In the genomic region with DNA sequence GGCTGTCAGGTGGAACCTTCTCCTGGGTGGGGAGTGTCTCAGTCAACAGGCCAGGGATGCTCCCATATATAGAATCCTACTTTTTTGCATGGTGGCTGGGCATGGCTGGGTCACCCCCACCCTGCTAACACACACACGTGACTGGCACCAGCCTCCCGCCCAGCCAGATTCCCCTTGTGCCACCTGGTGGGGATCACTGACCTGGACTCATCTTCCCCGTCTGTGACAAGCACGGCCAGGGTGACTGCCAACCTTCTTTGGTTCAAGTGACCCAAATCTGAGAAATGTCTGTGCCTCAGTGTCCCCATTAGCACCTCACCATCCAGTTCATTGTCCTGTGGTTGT, we compare ENCODE assay signal across 6 cellular contexts. TPM values are rescaled to one million over a fixed set of nuclear protein-coding genes. Genes with fewer than 3 reads are reported as not detected.
DNase-seq lines count a peak whose midpoint lies in the region; ATAC-seq and TF ChIP-seq lines count a peak whose summit lies in the region.

No MANE protein-coding gene starts in this region.

- TF ChIP-seq CTCF in foreskin keratinocyte (conservative IDR thresholded peaks at IDR 0.05), result no peak

- H3K4me1 ChIP-seq in SJCRH30 (peaks cover 6% of the 10 kb centered on the region; the same call in 1 of the 2 replicates), iPS-15b (ENCODE audit: control insufficient read depth, insufficient read depth, low read length) (no peaks in the 10 kb centered on the region), foreskin keratinocyte (no peaks in the 10 kb centered on the region)

- DNase-seq in G401 (ENCODE audit: low spot score) (peak; percentile 47), SJCRH30 (no peak), NCI-H1694 treated with DMSO at 0.1 percent for 48 hours (lab: John Stamatoyannopoulos, UW) (no peak), foreskin keratinocyte (no peak)

- H3K9me3 ChIP-seq in SJCRH30 (replicated peaks), result no peaks in the 10 kb centered on the region
- H3K9me3 ChIP-seq in iPS-15b (ENCODE audit: control insufficient read depth, insufficient read depth, low read length), result no peaks in the 10 kb centered on the region

- ATAC-seq in GM19455 (IDR thresholded peaks at IDR 0.05; ENCODE audit: unreplicated experiment) (no peak), foreskin keratinocyte (no peak)

- no peak overlapping the region for H3K27ac ChIP-seq in SJCRH30
- H3K27ac ChIP-seq in foreskin keratinocyte, result no peak overlapping the region

- H3K36me3 ChIP-seq in SJCRH30 (no peaks in the 10 kb centered on the region), iPS-15b (ENCODE audit: control insufficient read depth, insufficient read depth, low read length) (peaks cover 3% of the 10 kb centered on the region)

- in situ Hi-C loops in G401 (cut with HindIII; ENCODE audit: low sequenced_read_pairs), result no loop called here

- H3K4me3 ChIP-seq in SJCRH30 (peak overlapping the region; percentile 70), iPS-15b (ENCODE audit: low read depth, low read length) (peak overlapping the region; percentile 70)

- H3K27me3 ChIP-seq in SJCRH30 (no peaks in the 10 kb centered on the region), iPS-15b (ENCODE audit: control insufficient read depth, insufficient read depth, low read length) (no peaks in the 10 kb centered on the region), foreskin keratinocyte (peaks cover 40% of the 10 kb centered on the region)

- H3K9ac ChIP-seq in iPS-15b (ENCODE audit: low read depth, low read length), result no peak overlapping the region

RNA-seq across cellular contexts. Expression of a gene that starts 1.0 kb away (rescaled TPM):
- 94.8 and 98.6 TPM in 2 replicates for total RNA-seq in G401 (2014; rRNA removed; shearing (Covaris generic))
- total RNA-seq in SJCRH30 (2014; rRNA removed; shearing (Covaris generic)), result 63.5 and 66.2 TPM in 2 replicates
- total RNA-seq in foreskin keratinocyte, result 3.8 and 5.7 TPM in 2 replicates
- 3.4 and 4.6 TPM in 2 replicates for polyA plus RNA-seq in foreskin keratinocyte

RNA-seq across cellular contexts. Expression of a gene that starts 15.0 kb away (rescaled TPM):
- total RNA-seq in G401 (2014; rRNA removed; shearing (Covaris generic)), result 181 and 204 TPM in 2 replicates
- total RNA-seq in SJCRH30 (2014; rRNA removed; shearing (Covaris generic)), result 180 and 188 TPM in 2 replicates
- 104 and 132 TPM in 2 replicates for total RNA-seq in foreskin keratinocyte
- polyA plus RNA-seq in foreskin keratinocyte, result 123 and 146 TPM in 2 replicates

RNA-seq across cellular contexts. Expression of a gene that starts 41.0 kb away (rescaled TPM):
- 1.5 TPM in 1 of 2 replicates, not detected in the other for total RNA-seq in G401 (2014; rRNA removed; shearing (Covaris generic))
- 1.2 and 1.7 TPM in 2 replicates for total RNA-seq in SJCRH30 (2014; rRNA removed; shearing (Covaris generic))
- total RNA-seq in foreskin keratinocyte, result not detected in 2 replicates
- polyA plus RNA-seq in foreskin keratinocyte, result 0.04 TPM in 1 of 2 replicates, not detected in the other

RNA-seq across cellular contexts. Expression of a gene that starts 52.9 kb away (rescaled TPM):
- total RNA-seq in G401 (2014; rRNA removed; shearing (Covaris generic)), result 25.3 and 28.1 TPM in 2 replicates
- total RNA-seq in SJCRH30 (2014; rRNA removed; shearing (Covaris generic)), result 20.4 and 22.6 TPM in 2 replicates
- 13.7 and 16.8 TPM in 2 replicates for total RNA-seq in foreskin keratinocyte
- polyA plus RNA-seq in foreskin keratinocyte, result 14.5 and 19.6 TPM in 2 replicates
